Comparison of ENCODE assay signal across 1 cellular context in the genomic region with DNA sequence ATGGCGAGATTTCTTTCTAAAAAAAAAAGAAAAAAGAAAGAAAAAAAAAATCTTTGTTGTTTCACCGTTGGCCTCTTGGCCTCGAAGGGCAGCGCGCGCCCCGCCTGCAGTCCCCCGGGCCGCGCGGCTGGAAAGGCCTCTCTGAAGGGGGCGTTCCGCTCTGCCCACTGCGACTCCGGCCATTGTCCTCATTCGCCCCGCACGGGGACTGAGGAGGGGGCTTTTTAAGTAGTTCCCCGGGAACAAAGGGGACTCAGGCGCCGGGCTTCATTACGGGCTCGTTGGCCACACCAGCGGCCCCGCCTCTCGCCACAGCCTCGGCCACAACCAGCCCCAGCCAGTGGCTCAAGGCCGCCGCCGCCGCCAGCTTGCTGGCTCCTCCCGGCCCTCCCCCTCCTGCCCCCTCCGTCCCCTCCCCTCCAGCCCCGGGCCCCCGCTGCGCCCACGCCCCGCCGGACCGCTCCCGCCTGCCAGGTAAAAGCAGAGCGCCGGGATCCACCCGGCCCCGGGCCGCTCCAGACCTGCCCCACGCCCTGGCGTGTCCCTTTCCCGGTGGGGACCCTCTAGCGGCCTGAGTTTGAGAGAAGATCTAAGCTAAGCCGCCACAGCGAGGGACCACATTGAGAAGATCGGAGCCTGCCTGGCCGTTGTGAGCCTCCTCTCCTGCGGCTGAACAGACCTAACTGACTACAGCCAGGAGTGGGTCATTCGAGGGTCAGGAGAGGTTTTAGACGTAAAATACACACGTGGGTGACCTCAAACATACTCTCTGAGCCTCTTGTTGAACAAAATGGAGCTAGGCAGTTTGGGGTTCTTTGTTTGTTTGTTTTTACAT.
TF ChIP-seq lines count a peak whose summit lies in the region.

No MANE protein-coding gene starts in this region.

TF ChIP-seq in GM23338, 12 proteins besides CTCF, POLR2A, EP300 and RAD21 (continued from another document):
- TF ChIP-seq, protein P1, sequence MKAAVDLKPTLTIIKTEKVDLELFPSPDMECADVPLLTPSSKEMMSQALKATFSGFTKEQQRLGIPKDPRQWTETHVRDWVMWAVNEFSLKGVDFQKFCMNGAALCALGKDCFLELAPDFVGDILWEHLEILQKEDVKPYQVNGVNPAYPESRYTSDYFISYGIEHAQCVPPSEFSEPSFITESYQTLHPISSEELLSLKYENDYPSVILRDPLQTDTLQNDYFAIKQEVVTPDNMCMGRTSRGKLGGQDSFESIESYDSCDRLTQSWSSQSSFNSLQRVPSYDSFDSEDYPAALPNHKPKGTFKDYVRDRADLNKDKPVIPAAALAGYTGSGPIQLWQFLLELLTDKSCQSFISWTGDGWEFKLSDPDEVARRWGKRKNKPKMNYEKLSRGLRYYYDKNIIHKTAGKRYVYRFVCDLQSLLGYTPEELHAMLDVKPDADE (IDR thresholded peaks at IDR 0.05) = no peak
- TF ChIP-seq, protein P2, sequence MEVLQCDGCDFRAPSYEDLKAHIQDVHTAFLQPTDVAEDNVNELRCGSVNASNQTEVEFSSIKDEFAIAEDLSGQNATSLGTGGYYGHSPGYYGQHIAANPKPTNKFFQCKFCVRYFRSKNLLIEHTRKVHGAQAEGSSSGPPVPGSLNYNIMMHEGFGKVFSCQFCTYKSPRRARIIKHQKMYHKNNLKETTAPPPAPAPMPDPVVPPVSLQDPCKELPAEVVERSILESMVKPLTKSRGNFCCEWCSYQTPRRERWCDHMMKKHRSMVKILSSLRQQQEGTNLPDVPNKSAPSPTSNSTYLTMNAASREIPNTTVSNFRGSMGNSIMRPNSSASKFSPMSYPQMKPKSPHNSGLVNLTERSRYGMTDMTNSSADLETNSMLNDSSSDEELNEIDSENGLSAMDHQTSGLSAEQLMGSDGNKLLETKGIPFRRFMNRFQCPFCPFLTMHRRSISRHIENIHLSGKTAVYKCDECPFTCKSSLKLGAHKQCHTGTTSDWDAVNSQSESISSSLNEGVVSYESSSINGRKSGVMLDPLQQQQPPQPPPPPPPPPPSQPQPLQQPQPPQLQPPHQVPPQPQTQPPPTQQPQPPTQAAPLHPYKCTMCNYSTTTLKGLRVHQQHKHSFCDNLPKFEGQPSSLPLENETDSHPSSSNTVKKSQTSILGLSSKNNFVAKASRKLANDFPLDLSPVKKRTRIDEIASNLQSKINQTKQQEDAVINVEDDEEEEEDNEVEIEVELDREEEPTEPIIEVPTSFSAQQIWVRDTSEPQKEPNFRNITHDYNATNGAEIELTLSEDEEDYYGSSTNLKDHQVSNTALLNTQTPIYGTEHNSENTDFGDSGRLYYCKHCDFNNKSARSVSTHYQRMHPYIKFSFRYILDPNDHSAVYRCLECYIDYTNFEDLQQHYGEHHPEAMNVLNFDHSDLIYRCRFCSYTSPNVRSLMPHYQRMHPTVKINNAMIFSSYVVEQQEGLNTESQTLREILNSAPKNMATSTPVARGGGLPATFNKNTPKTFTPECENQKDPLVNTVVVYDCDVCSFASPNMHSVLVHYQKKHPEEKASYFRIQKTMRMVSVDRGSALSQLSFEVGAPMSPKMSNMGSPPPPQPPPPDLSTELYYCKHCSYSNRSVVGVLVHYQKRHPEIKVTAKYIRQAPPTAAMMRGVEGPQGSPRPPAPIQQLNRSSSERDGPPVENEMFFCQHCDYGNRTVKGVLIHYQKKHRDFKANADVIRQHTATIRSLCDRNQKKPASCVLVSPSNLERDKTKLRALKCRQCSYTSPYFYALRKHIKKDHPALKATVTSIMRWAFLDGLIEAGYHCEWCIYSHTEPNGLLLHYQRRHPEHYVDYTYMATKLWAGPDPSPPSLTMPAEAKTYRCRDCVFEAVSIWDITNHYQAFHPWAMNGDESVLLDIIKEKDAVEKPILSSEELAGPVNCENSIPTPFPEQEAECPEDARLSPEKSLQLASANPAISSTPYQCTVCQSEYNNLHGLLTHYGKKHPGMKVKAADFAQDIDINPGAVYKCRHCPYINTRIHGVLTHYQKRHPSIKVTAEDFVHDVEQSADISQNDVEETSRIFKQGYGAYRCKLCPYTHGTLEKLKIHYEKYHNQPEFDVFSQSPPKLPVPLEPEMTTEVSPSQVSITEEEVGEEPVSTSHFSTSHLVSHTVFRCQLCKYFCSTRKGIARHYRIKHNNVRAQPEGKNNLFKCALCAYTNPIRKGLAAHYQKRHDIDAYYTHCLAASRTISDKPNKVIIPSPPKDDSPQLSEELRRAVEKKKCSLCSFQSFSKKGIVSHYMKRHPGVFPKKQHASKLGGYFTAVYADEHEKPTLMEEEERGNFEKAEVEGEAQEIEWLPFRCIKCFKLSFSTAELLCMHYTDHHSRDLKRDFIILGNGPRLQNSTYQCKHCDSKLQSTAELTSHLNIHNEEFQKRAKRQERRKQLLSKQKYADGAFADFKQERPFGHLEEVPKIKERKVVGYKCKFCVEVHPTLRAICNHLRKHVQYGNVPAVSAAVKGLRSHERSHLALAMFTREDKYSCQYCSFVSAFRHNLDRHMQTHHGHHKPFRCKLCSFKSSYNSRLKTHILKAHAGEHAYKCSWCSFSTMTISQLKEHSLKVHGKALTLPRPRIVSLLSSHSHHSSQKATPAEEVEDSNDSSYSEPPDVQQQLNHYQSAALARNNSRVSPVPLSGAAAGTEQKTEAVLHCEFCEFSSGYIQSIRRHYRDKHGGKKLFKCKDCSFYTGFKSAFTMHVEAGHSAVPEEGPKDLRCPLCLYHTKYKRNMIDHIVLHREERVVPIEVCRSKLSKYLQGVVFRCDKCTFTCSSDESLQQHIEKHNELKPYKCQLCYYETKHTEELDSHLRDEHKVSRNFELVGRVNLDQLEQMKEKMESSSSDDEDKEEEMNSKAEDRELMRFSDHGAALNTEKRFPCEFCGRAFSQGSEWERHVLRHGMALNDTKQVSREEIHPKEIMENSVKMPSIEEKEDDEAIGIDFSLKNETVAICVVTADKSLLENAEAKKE (CRISPR knock-in tag; IDR thresholded peaks at IDR 0.05) = no peak
TF ChIP-seq in GM23338: peak in this region for 0.
